Comparison of ENCODE assay signal across 24 cellular contexts in genomic region chr3:23823620-23824019, GRCh38. TPM values are rescaled to one million over a fixed set of nuclear protein-coding genes. Genes with fewer than 3 reads are reported as not detected.
DNase-seq lines count a peak whose midpoint lies in the region; ATAC-seq, FAIRE-seq and TF ChIP-seq lines count a peak whose summit lies in the region.
"Had no signal": no experiment of that assay in that cellular context is flagged by ENCODE, and none has a peak within 500 bp of the region (broad histone marks: within the 10 kb centered on the region; RNA-seq: fewer than 3 reads in every experiment).

No MANE protein-coding gene starts in this region.

- no peak overlapping the region for H3K9ac ChIP-seq in Loucy (ENCODE audit: low read depth, low read length, poor library complexity, severe bottlenecking)
- H3K9ac ChIP-seq in K562 (ENCODE audit: insufficient read depth in 1 of 2, low read depth in 2 of 2, low read length in 2 of 2) = no peak overlapping the region
- H3K9ac ChIP-seq: GM23248 had no signal

- intact Hi-C loops in K562 (cut with micrococcal nuclease) = no loop called here

- no peaks in the 10 kb centered on the region for H3K9me3 ChIP-seq in Loucy (ENCODE audit: insufficient read depth, low read depth, low read length)
- H3K9me3 ChIP-seq in K562 (replicated peaks; ENCODE audit: control insufficient read depth, insufficient read depth, low read depth, low read length) = no peaks in the 10 kb centered on the region
- H3K9me3 ChIP-seq: A549, MG63 had no signal

- H3K4me1 ChIP-seq in Loucy (ENCODE audit: insufficient read depth, low read length, poor library complexity, severe bottlenecking) (peaks cover 35% of the 10 kb centered on the region), K562 (replicated peaks in 1 of 2; ENCODE audit: control insufficient read depth in 2 of 2, insufficient read depth in 2 of 2, low read length in 2 of 2) (peaks cover 12 to 54% of the 10 kb centered on the region in 2 experiments)

- FAIRE-seq in GM19239 (lab: Jason Lieb, UNC) (peak; percentile 26), K562 (lab: Jason Lieb, UNC) (no peak)
- FAIRE-seq: A549 had no signal

- H3K79me2 ChIP-seq in Loucy (ENCODE audit: insufficient read depth, low read length) (peaks cover 98% of the 10 kb centered on the region), K562 (ENCODE audit: control insufficient read depth, insufficient read depth, low read length) (peaks cover 89% of the 10 kb centered on the region)

- peaks cover 94% of the 10 kb centered on the region for H4K20me1 ChIP-seq in Loucy (ENCODE audit: insufficient read depth, low read length, poor library complexity, severe bottlenecking)
- peaks cover 18% of the 10 kb centered on the region; the same call in 1 of the 2 replicates for H4K20me1 ChIP-seq in K562 (replicated peaks; ENCODE audit: control insufficient read depth, insufficient read depth, low read length)

- TF ChIP-seq CTCF in Loucy (conservative IDR thresholded peaks at IDR 0.05; ENCODE audit: low read length) (no peak), K562 (IDR thresholded peaks at IDR 0.05 in 2 of 3, conservative IDR thresholded peaks at IDR 0.05 in 1 of 3; ENCODE audit: insufficient read depth in 2 of 3, low read depth in 1 of 3, low read length in 3 of 3) (no peak), coronary artery (IDR thresholded peaks at IDR 0.05) (no peak)

- H2AFZ ChIP-seq in Loucy (ENCODE audit: low read length) (no peak overlapping the region), K562 (ENCODE audit: low read depth, low read length) (no peak overlapping the region)
- H2AFZ ChIP-seq: GM23248 had no signal

- H3F3A ChIP-seq in Loucy (ENCODE audit: low read depth) = no peaks in the 10 kb centered on the region

- no peaks in the 10 kb centered on the region for H3K27me3 ChIP-seq in Loucy (ENCODE audit: insufficient read depth, low read length, poor library complexity, severe bottlenecking)
- no peaks in the 10 kb centered on the region for H3K27me3 ChIP-seq in K562 (ENCODE audit: control insufficient read depth in 2 of 2, insufficient read depth in 2 of 2, low read length in 2 of 2)
- H3K27me3 ChIP-seq: MG63 had no signal

- no peak for TF ChIP-seq POLR2A in K562 (conservative IDR thresholded peaks at IDR 0.05)

- H3K4me3 ChIP-seq in Loucy (ENCODE audit: low read length, poor library complexity, severe bottlenecking) (no peak overlapping the region), K562 (no peak overlapping the region), coronary artery (no peak overlapping the region)
- H3K4me3 ChIP-seq: A549, GM23248, MG63 had no signal

- no TSS peak for BruUV-seq in K562 (replicated peaks; lab: Mats Ljungman, UMichigan)

- WGBS in K562 (ENCODE audit: insufficient coverage, low coverage, missing lambda C conversion rate) = 48% methylated on average over 3 of the region's 3 CpGs

- H3K9me1 ChIP-seq in K562 (ENCODE audit: control insufficient read depth, insufficient read depth, low read length) = no peaks in the 10 kb centered on the region

- H3K27ac ChIP-seq in K562 (ENCODE audit: extremely low read depth, low read depth, low read length) (no peak overlapping the region), coronary artery (no peak overlapping the region)
- H3K27ac ChIP-seq: A549, GM23248, HL-60, RWPE1 had no signal

- in situ Hi-C loops in K562 (cut with MboI) = no loop called here

- ATAC-seq in K562 = 0 out of 3 replicates have a peak, but pooled peaks have one; percentile 8
- no peak for ATAC-seq in HG03378 (IDR thresholded peaks at IDR 0.05; ENCODE audit: unreplicated experiment)
- no peak for ATAC-seq in HG03460 (IDR thresholded peaks at IDR 0.05; ENCODE audit: unreplicated experiment)
- ATAC-seq: A549, T-cell had no signal

- TF ChIP-seq RAD21 in K562 (CRISPR knock-in tag; conservative IDR thresholded peaks at IDR 0.05 in 1 of 2, IDR thresholded peaks at IDR 0.05 in 1 of 2) = no peak

- H3K4me2 ChIP-seq in Loucy (ENCODE audit: low read depth, low read length, poor library complexity, severe bottlenecking) (peak overlapping the region; percentile 5), K562 (ENCODE audit: insufficient read depth, low read length) (no peak overlapping the region)
- H3K4me2 ChIP-seq: A549 had no signal

- POLR2A ChIA-PET in K562 (lab: Yijun Ruan, JAX) = no interaction called here

- DNase-seq in GM19239 (ENCODE audit: insufficient read length, low spot score) (no peak), K562 (ENCODE audit: extremely low read depth in 1 of 4, low spot score in 3 of 4) (no peak), NCI-H187 treated with DMSO at 0.1 percent for 48 hours (lab: John Stamatoyannopoulos, UW) (no peak), coronary artery (ENCODE audit: low spot score) (no peak)
- DNase-seq: AML-193; CD8-positive, alpha-beta memory T cell; DMS 273 treated with DMSO at 0.1 percent for 48 hours; DMS79; GF-D8; GM23248; H9; HFFc6; MG63; NCI-H2029 treated with DMSO at 0.1 percent for 48 hours; NCI-H446 treated with DMSO at 0.1 percent for 48 hours; NCI-H526; SHP77; T-cell had no signal

- TF ChIP-seq EP300 in K562 (IDR thresholded peaks at IDR 0.05; ENCODE audit: low read length) = no peak

- CTCF ChIA-PET in K562 (lab: Yijun Ruan, JAX; ENCODE audit: low intra/inter-chr PET ratio) = no interaction called here

- H3K36me3 ChIP-seq in Loucy (ENCODE audit: insufficient read depth, low read length) (peaks cover 22% of the 10 kb centered on the region; the same call in 1 of the 2 replicates), K562 (ENCODE audit: control insufficient read depth, insufficient read depth, low read length) (peaks cover 4% of the 10 kb centered on the region; the same call in 2 of the 3 replicates)
- H3K36me3 ChIP-seq: MG63 had no signal

- no peaks in the 10 kb centered on the region for H3K9me2 ChIP-seq in Loucy (replicated peaks; ENCODE audit: low read depth, low read length)

TF ChIP-seq in K562, 482 proteins besides CTCF, POLR2A, EP300 and RAD21:
- TF ChIP-seq ZNF639 (CRISPR knock-in tag; conservative IDR thresholded peaks at IDR 0.05 in 1 of 2, IDR thresholded peaks at IDR 0.05 in 1 of 2) (no peak), BRD4 (IDR thresholded peaks at IDR 0.05) (0 out of 2 replicates have a peak, but pooled peaks have one; percentile 36)

RNA-seq across cellular contexts. Expression of gene UBE2E1, which starts 17.9 kb away (rescaled TPM):
- 59.3 and 94.2 TPM in 2 replicates for total RNA-seq in K562 (2011; cell fraction: chromatin; rRNA removed; ENCODE audit: low replicate concordance)
- 39.5 and 49.5 TPM in 2 replicates for total RNA-seq in K562 (2011; cell fraction: nucleolus; rRNA removed)
- 66.1 and 98.5 TPM in 2 replicates for total RNA-seq in K562 (2011; cell fraction: nucleoplasm; rRNA removed)
- 55.5 and 74.2 TPM in 2 replicates for total RNA-seq in K562 (2014; rRNA removed)
- total RNA-seq in K562 (2014; rRNA removed; fragmentation: Illumina TruSeq; extraction: Trizol) = 214 and 237 TPM in 2 replicates
- 171 and 177 TPM in 2 replicates for total RNA-seq in K562 (2015; rRNA removed; fragmentation: Illumina TruSeq; extraction: Trizol)
- total RNA-seq in K562 (2021) = 127 and 131 TPM in 2 replicates
- 227 and 294 TPM in 2 replicates for polyA plus RNA-seq in K562 (2011; rRNA removed)
- polyA plus RNA-seq in K562 (2011; cell fraction: cytosol; rRNA removed) = 68.6 and 143 TPM in 2 replicates
- polyA plus RNA-seq in K562 (2011; cell fraction: nucleus; rRNA removed) = 73.0 and 113 TPM in 2 replicates
- polyA plus RNA-seq in K562 (2012) = 185 and 202 TPM in 2 replicates
- polyA plus RNA-seq in K562 (2014; fragmentation: Illumina TruSeq; extraction: Trizol) = 217 and 240 TPM in 2 replicates
- polyA plus RNA-seq in K562 (2014; fragmentation: Nextera tagmentation; extraction: Ambion mirVana) = 10 to 100 TPM; 54.4 to 63.8 TPM
- 162 and 165 TPM in 2 replicates for polyA plus RNA-seq in K562 (2014; rRNA removed)
- polyA minus RNA-seq in K562 (2011; rRNA and poly(A)+ RNA removed) = 91.1 and 111 TPM in 2 replicates
- 54.7 and 66.0 TPM in 2 replicates for polyA minus RNA-seq in K562 (2011; cell fraction: cytosol; rRNA and poly(A)+ RNA removed)
- 41.9 and 97.3 TPM in 2 replicates for polyA minus RNA-seq in K562 (2011; cell fraction: nucleus; rRNA and poly(A)+ RNA removed)
